ENCODE assay signal across 1 cellular context in the genomic region with DNA sequence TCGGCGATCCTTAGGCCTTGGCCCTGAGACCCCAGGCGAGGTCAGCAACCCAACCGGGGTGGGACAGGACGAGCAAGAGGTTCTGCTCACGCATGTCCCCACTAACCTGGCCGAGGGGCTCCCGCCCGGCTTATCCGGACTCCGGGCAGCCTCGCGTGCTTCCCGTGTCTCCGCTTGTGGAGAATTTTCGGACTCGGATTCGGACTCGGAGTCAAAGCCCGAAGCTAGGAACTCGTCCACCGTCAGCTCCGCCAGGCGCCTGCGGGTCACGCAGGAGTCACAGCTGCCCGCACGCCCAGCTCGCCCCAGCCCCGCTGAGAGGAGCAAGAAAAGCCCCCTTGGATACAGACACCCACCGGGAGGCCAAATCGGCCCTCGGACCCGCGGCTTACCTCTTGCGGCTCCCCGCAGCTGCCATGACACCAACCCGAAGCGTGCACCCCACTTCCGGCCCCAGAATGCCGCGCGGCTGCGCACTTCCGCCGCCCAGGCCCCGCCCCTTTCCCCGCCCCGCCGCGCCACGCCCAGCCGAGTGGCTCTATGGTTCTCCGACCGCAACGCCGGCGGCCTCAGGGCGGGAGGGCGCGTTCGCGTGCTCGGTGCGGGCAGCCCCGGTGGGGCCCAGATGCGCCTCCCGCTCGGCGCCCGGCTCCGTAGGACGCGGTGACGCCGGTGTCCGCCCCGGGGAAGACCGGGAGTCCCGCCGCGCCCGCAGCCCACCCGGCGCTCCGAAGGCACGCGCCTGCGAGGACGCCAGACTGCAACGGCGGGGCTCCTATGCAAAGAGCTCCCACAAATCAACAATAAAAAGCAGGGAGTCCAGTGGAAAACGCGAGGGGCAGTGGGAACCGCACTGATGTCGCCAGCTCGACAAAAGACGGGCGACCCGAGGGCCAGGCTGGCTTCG.
A peak's percentile ranks its signal among the peaks of the same experiment; 100 is the strongest.
TF ChIP-seq lines count a peak whose summit lies in the region.

A gene (minus strand): TSS at position 434 of the 907 bp plus-strand sequence. CDS start 16 bp downstream, at position 418.

TF ChIP-seq in K562, 482 proteins besides CTCF, POLR2A, EP300 and RAD21 (continued from another document and continues in another):
- TF ChIP-seq, protein P1, sequence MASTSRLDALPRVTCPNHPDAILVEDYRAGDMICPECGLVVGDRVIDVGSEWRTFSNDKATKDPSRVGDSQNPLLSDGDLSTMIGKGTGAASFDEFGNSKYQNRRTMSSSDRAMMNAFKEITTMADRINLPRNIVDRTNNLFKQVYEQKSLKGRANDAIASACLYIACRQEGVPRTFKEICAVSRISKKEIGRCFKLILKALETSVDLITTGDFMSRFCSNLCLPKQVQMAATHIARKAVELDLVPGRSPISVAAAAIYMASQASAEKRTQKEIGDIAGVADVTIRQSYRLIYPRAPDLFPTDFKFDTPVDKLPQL (IDR thresholded peaks at IDR 0.05; ENCODE audit: extremely low read depth, insufficient read length) = no peak
- TF ChIP-seq TRIM24 (IDR thresholded peaks at IDR 0.05) = no peak
- no peak for TF ChIP-seq NEUROD1 (IDR thresholded peaks at IDR 0.05; ENCODE audit: borderline replicate concordance, low read depth, low read length, partially characterized antibody)
- TF ChIP-seq, protein P2, sequence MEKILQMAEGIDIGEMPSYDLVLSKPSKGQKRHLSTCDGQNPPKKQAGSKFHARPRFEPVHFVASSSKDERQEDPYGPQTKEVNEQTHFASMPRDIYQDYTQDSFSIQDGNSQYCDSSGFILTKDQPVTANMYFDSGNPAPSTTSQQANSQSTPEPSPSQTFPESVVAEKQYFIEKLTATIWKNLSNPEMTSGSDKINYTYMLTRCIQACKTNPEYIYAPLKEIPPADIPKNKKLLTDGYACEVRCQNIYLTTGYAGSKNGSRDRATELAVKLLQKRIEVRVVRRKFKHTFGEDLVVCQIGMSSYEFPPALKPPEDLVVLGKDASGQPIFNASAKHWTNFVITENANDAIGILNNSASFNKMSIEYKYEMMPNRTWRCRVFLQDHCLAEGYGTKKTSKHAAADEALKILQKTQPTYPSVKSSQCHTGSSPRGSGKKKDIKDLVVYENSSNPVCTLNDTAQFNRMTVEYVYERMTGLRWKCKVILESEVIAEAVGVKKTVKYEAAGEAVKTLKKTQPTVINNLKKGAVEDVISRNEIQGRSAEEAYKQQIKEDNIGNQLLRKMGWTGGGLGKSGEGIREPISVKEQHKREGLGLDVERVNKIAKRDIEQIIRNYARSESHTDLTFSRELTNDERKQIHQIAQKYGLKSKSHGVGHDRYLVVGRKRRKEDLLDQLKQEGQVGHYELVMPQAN (IDR thresholded peaks at IDR 0.05; ENCODE audit: borderline replicate concordance) = peak; percentile 96
- TF ChIP-seq CBFB (CRISPR knock-in tag; IDR thresholded peaks at IDR 0.05) = no peak
- TF ChIP-seq SIN3B (IDR thresholded peaks at IDR 0.05; ENCODE audit: low read depth) = peak; percentile 100
- TF ChIP-seq, protein P3, sequence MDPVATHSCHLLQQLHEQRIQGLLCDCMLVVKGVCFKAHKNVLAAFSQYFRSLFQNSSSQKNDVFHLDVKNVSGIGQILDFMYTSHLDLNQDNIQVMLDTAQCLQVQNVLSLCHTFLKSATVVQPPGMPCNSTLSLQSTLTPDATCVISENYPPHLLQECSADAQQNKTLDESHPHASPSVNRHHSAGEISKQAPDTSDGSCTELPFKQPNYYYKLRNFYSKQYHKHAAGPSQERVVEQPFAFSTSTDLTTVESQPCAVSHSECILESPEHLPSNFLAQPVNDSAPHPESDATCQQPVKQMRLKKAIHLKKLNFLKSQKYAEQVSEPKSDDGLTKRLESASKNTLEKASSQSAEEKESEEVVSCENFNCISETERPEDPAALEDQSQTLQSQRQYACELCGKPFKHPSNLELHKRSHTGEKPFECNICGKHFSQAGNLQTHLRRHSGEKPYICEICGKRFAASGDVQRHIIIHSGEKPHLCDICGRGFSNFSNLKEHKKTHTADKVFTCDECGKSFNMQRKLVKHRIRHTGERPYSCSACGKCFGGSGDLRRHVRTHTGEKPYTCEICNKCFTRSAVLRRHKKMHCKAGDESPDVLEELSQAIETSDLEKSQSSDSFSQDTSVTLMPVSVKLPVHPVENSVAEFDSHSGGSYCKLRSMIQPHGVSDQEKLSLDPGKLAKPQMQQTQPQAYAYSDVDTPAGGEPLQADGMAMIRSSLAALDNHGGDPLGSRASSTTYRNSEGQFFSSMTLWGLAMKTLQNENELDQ (CRISPR knock-in tag; IDR thresholded peaks at IDR 0.05; ENCODE audit: borderline replicate concordance) = no peak
- no peak for TF ChIP-seq RBM34 (IDR thresholded peaks at IDR 0.05; ENCODE audit: borderline replicate concordance, insufficient read depth, low read length)
- TF ChIP-seq RBM25 (IDR thresholded peaks at IDR 0.05; ENCODE audit: low read depth, low read length, severe bottlenecking) = no peak
- TF ChIP-seq, protein P4, sequence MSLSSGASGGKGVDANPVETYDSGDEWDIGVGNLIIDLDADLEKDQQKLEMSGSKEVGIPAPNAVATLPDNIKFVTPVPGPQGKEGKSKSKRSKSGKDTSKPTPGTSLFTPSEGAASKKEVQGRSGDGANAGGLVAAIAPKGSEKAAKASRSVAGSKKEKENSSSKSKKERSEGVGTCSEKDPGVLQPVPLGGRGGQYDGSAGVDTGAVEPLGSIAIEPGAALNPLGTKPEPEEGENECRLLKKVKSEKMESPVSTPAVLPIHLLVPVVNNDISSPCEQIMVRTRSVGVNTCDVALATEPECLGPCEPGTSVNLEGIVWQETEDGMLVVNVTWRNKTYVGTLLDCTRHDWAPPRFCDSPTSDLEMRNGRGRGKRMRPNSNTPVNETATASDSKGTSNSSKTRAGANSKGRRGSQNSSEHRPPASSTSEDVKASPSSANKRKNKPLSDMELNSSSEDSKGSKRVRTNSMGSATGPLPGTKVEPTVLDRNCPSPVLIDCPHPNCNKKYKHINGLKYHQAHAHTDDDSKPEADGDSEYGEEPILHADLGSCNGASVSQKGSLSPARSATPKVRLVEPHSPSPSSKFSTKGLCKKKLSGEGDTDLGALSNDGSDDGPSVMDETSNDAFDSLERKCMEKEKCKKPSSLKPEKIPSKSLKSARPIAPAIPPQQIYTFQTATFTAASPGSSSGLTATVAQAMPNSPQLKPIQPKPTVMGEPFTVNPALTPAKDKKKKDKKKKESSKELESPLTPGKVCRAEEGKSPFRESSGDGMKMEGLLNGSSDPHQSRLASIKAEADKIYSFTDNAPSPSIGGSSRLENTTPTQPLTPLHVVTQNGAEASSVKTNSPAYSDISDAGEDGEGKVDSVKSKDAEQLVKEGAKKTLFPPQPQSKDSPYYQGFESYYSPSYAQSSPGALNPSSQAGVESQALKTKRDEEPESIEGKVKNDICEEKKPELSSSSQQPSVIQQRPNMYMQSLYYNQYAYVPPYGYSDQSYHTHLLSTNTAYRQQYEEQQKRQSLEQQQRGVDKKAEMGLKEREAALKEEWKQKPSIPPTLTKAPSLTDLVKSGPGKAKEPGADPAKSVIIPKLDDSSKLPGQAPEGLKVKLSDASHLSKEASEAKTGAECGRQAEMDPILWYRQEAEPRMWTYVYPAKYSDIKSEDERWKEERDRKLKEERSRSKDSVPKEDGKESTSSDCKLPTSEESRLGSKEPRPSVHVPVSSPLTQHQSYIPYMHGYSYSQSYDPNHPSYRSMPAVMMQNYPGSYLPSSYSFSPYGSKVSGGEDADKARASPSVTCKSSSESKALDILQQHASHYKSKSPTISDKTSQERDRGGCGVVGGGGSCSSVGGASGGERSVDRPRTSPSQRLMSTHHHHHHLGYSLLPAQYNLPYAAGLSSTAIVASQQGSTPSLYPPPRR (CRISPR knock-in tag; IDR thresholded peaks at IDR 0.05; ENCODE audit: borderline replicate concordance) = no peak
- no peak for TF ChIP-seq BRCA1 (IDR thresholded peaks at IDR 0.05)
- no peak for TF ChIP-seq BRCA1 (CRISPR knock-in tag; IDR thresholded peaks at IDR 0.05)
- no peak for TF ChIP-seq ETS2 (tag; IDR thresholded peaks at IDR 0.05; ENCODE audit: borderline replicate concordance, poor library complexity, severe bottlenecking)
- TF ChIP-seq MED1 (CRISPR knock-in tag; IDR thresholded peaks at IDR 0.05; ENCODE audit: borderline replicate concordance) = no peak
- no peak for TF ChIP-seq ZNF444 (CRISPR knock-in tag; IDR thresholded peaks at IDR 0.05)
- TF ChIP-seq PRMT5 (CRISPR knock-in tag; IDR thresholded peaks at IDR 0.05) = no peak
- no peak for TF ChIP-seq KLF10 (CRISPR knock-in tag; IDR thresholded peaks at IDR 0.05)
- TF ChIP-seq, protein P5, sequence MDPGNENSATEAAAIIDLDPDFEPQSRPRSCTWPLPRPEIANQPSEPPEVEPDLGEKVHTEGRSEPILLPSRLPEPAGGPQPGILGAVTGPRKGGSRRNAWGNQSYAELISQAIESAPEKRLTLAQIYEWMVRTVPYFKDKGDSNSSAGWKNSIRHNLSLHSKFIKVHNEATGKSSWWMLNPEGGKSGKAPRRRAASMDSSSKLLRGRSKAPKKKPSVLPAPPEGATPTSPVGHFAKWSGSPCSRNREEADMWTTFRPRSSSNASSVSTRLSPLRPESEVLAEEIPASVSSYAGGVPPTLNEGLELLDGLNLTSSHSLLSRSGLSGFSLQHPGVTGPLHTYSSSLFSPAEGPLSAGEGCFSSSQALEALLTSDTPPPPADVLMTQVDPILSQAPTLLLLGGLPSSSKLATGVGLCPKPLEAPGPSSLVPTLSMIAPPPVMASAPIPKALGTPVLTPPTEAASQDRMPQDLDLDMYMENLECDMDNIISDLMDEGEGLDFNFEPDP (CRISPR knock-in tag; IDR thresholded peaks at IDR 0.05) = no peak
- TF ChIP-seq, protein P6, sequence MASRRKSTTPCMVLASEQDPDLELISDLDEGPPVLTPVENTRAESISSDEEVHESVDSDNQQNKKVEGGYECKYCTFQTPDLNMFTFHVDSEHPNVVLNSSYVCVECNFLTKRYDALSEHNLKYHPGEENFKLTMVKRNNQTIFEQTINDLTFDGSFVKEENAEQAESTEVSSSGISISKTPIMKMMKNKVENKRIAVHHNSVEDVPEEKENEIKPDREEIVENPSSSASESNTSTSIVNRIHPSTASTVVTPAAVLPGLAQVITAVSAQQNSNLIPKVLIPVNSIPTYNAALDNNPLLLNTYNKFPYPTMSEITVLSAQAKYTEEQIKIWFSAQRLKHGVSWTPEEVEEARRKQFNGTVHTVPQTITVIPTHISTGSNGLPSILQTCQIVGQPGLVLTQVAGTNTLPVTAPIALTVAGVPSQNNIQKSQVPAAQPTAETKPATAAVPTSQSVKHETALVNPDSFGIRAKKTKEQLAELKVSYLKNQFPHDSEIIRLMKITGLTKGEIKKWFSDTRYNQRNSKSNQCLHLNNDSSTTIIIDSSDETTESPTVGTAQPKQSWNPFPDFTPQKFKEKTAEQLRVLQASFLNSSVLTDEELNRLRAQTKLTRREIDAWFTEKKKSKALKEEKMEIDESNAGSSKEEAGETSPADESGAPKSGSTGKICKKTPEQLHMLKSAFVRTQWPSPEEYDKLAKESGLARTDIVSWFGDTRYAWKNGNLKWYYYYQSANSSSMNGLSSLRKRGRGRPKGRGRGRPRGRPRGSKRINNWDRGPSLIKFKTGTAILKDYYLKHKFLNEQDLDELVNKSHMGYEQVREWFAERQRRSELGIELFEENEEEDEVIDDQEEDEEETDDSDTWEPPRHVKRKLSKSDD (conservative IDR thresholded peaks at IDR 0.05; ENCODE audit: low read length) = no peak
- no peak for TF ChIP-seq SRSF3 (IDR thresholded peaks at IDR 0.05; ENCODE audit: insufficient read depth, low read length)
- no peak for TF ChIP-seq CREBBP (IDR thresholded peaks at IDR 0.05; ENCODE audit: low read depth, low read length)
- TF ChIP-seq MYNN (IDR thresholded peaks at IDR 0.05) = no peak
- 0 out of 2 replicates have a peak, but pooled peaks have one; percentile 23 for TF ChIP-seq MYNN (CRISPR knock-in tag; IDR thresholded peaks at IDR 0.05)
- TF ChIP-seq, protein P7, sequence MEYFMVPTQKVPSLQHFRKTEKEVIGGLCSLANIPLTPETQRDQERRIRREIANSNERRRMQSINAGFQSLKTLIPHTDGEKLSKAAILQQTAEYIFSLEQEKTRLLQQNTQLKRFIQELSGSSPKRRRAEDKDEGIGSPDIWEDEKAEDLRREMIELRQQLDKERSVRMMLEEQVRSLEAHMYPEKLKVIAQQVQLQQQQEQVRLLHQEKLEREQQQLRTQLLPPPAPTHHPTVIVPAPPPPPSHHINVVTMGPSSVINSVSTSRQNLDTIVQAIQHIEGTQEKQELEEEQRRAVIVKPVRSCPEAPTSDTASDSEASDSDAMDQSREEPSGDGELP (CRISPR knock-in tag; IDR thresholded peaks at IDR 0.05; ENCODE audit: borderline replicate concordance) = peak; percentile 72; the same call in 1 of the 2 replicates
- TF ChIP-seq HNRNPK (IDR thresholded peaks at IDR 0.05; ENCODE audit: low read depth, low read length, poor library complexity, severe bottlenecking) = peak; percentile 15
- TF ChIP-seq, protein P8, sequence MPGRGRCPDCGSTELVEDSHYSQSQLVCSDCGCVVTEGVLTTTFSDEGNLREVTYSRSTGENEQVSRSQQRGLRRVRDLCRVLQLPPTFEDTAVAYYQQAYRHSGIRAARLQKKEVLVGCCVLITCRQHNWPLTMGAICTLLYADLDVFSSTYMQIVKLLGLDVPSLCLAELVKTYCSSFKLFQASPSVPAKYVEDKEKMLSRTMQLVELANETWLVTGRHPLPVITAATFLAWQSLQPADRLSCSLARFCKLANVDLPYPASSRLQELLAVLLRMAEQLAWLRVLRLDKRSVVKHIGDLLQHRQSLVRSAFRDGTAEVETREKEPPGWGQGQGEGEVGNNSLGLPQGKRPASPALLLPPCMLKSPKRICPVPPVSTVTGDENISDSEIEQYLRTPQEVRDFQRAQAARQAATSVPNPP (IDR thresholded peaks at IDR 0.05; ENCODE audit: borderline replicate concordance, insufficient read depth, insufficient read length) = no peak
- TF ChIP-seq, protein P9, sequence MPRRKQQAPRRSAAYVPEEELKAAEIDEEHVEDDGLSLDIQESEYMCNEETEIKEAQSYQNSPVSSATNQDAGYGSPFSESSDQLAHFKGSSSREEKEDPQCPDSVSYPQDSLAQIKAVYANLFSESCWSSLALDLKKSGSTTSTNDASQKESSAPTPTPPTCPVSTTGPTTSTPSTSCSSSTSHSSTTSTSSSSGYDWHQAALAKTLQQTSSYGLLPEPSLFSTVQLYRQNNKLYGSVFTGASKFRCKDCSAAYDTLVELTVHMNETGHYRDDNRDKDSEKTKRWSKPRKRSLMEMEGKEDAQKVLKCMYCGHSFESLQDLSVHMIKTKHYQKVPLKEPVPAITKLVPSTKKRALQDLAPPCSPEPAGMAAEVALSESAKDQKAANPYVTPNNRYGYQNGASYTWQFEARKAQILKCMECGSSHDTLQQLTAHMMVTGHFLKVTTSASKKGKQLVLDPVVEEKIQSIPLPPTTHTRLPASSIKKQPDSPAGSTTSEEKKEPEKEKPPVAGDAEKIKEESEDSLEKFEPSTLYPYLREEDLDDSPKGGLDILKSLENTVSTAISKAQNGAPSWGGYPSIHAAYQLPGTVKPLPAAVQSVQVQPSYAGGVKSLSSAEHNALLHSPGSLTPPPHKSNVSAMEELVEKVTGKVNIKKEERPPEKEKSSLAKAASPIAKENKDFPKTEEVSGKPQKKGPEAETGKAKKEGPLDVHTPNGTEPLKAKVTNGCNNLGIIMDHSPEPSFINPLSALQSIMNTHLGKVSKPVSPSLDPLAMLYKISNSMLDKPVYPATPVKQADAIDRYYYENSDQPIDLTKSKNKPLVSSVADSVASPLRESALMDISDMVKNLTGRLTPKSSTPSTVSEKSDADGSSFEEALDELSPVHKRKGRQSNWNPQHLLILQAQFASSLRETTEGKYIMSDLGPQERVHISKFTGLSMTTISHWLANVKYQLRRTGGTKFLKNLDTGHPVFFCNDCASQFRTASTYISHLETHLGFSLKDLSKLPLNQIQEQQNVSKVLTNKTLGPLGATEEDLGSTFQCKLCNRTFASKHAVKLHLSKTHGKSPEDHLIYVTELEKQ (CRISPR knock-in tag; IDR thresholded peaks at IDR 0.05) = no peak
